Comparison of ENCODE assay signal across 2 cellular contexts in genomic region chr2:65527451-65528240, GRCh38.
A peak's percentile ranks its signal among the peaks of the same experiment; 100 is the strongest.
TF ChIP-seq lines count a peak whose summit lies in the region.

No MANE protein-coding gene starts in this region.

TF ChIP-seq in K562, 482 proteins besides CTCF, POLR2A, EP300 and RAD21 (continues in another document):
- peak; percentile 78; the same call in 1 of the 2 replicates for TF ChIP-seq HMBOX1 (IDR thresholded peaks at IDR 0.05)
- no peak for TF ChIP-seq XRCC3 (IDR thresholded peaks at IDR 0.05)
- TF ChIP-seq STAT5A (IDR thresholded peaks at IDR 0.05; ENCODE audit: borderline replicate concordance, low read length): no peak
- TF ChIP-seq ZNF583 (CRISPR knock-in tag; IDR thresholded peaks at IDR 0.05): no peak
- no peak for TF ChIP-seq ZNF239 (CRISPR knock-in tag; IDR thresholded peaks at IDR 0.05)
- peak in 1 of 2 experiments; percentile 10; a peak in 1 of 4 replicates for TF ChIP-seq HDAC1 (IDR thresholded peaks at IDR 0.05)
- 0 out of 2 replicates have a peak, but pooled peaks have one; percentile 36 for TF ChIP-seq MEF2D (tag; conservative IDR thresholded peaks at IDR 0.05; ENCODE audit: low read depth)
- TF ChIP-seq MITF (IDR thresholded peaks at IDR 0.05): peak; percentile 97
- 0 out of 2 replicates have a peak, but pooled peaks have one; percentile 11 for TF ChIP-seq HINFP (tag; conservative IDR thresholded peaks at IDR 0.05; ENCODE audit: low read depth)
- no peak for TF ChIP-seq NR0B1 (IDR thresholded peaks at IDR 0.05; ENCODE audit: partially characterized antibody)
- TF ChIP-seq ZBTB5 (IDR thresholded peaks at IDR 0.05): no peak
- TF ChIP-seq ZNF696 (CRISPR knock-in tag; conservative IDR thresholded peaks at IDR 0.05): no peak
- TF ChIP-seq NKRF (IDR thresholded peaks at IDR 0.05; ENCODE audit: borderline replicate concordance): no peak
- no peak for TF ChIP-seq SIX5 (IDR thresholded peaks at IDR 0.05; ENCODE audit: borderline replicate concordance in 1 of 2, insufficient read depth in 1 of 2, low read depth in 1 of 2, low read length in 2 of 2)

TF ChIP-seq in SK-N-SH, 30 proteins besides CTCF, POLR2A, EP300 and RAD21:
- TF ChIP-seq TAF1 (IDR thresholded peaks at IDR 0.05; ENCODE audit: borderline replicate concordance, low read depth, low read length) (no peak), POLR2AphosphoS5 (IDR thresholded peaks at IDR 0.05; ENCODE audit: low read depth, low read length) (no peak), USF1 (IDR thresholded peaks at IDR 0.05; ENCODE audit: borderline replicate concordance, low read depth) (no peak), GATA2 (CRISPR knock-in tag; IDR thresholded peaks at IDR 0.05) (no peak), ZBTB33 (IDR thresholded peaks at IDR 0.05; ENCODE audit: borderline replicate concordance, low read depth) (no peak), NRF1 (IDR thresholded peaks at IDR 0.05; ENCODE audit: low read depth, low read length) (no peak), MEF2A (IDR thresholded peaks at IDR 0.05; ENCODE audit: borderline replicate concordance, low read depth) (no peak)
